In the genomic region with DNA sequence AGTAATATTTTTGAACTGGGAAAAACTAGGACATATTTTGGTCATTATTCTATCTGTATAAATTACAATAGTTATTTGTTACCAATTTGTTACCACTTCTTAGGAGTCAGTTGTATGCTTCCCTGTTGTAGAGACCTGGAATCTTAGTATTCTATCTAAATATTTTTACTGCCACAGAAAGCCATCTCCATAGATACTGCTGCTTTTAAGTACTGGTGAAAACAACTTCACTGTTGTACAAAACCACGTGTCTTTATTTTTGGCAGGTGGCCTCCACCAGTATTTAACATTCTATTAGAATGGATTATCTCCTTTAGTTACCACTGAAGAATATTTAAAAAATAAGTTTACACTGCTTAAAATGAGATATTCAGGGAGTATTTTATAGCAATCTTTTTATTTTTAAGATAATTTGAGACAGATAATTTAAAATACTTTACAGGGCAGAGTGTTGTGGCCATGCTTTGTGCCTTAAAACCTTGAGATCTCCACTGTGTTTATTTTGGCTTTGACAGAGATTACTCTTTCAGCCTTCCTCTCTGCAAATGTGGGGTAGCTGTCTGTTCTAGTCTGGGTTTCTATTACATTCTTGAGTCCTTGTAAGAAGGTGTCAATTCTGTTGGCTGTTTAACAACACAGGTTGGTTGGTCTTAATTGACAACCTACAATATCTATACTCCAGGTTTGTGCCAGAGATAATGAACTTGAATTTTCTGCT, we compare ENCODE assay signal across 16 cellular contexts.
A peak's percentile ranks its signal among the peaks of the same experiment; 100 is the strongest.
DNase-seq lines count a peak whose midpoint lies in the region; ATAC-seq and TF ChIP-seq lines count a peak whose summit lies in the region.
"Had no signal": no experiment of that assay in that cellular context is flagged by ENCODE, and none has a peak within 500 bp of the region (broad histone marks: within the 10 kb centered on the region; RNA-seq: fewer than 3 reads in every experiment).

No MANE protein-coding gene starts in this region.

- no peaks in the 10 kb centered on the region for H3K36me3 ChIP-seq in cardiac muscle cell
- peaks cover 4% of the 10 kb centered on the region for H3K36me3 ChIP-seq in muscle layer of colon (ENCODE audit: insufficient read depth, low read length)
- no peaks in the 10 kb centered on the region for H3K36me3 ChIP-seq in uterus
- H3K36me3 ChIP-seq in prostate gland = no peaks in the 10 kb centered on the region

- H3K27ac Mint-ChIP-seq in mesothelial cell of epicardium = no peak overlapping the region
- H3K27ac Mint-ChIP-seq: GM23338; natural killer cell; stimulated activated naive CD8-positive, alpha-beta T cell treated with anti-CD3 and anti-CD28 coated beads, Interleukin-15, amount 100 ng/mL, for 72 hours had no signal

- H3K27me3 ChIP-seq in cardiac muscle cell = no peaks in the 10 kb centered on the region
- H3K27me3 ChIP-seq in right cardiac atrium (ENCODE audit: control insufficient read depth, insufficient read depth) = no peaks in the 10 kb centered on the region
- H3K27me3 ChIP-seq in muscle layer of colon (ENCODE audit: control insufficient read depth in 1 of 2, insufficient read depth in 2 of 2, low read length in 2 of 2) = no peaks in the 10 kb centered on the region
- H3K27me3 ChIP-seq in uterus = no peaks in the 10 kb centered on the region
- H3K27me3 ChIP-seq in prostate gland (replicated peaks; ENCODE audit: insufficient read depth) = no peaks in the 10 kb centered on the region
- H3K27me3 ChIP-seq: heart left ventricle had no signal

- ATAC-seq in right cardiac atrium = no peak
- ATAC-seq: GM23338; natural killer cell; stimulated activated naive CD8-positive, alpha-beta T cell treated with anti-CD3 and anti-CD28 coated beads, Interleukin-15, amount 100 ng/mL, for 72 hours had no signal

- no peaks in the 10 kb centered on the region for H3K27me3 Mint-ChIP-seq in mesothelial cell of epicardium (ENCODE audit: low read depth)
- H3K27me3 Mint-ChIP-seq: central memory CD8-positive, alpha-beta T cell; stimulated activated naive CD8-positive, alpha-beta T cell treated with anti-CD3 and anti-CD28 coated beads, Interleukin-15, amount 100 ng/mL, for 72 hours had no signal

- H3K9me3 ChIP-seq in cardiac muscle cell (ENCODE audit: low read depth) = no peaks in the 10 kb centered on the region
- H3K9me3 ChIP-seq in right cardiac atrium (ENCODE audit: control insufficient read depth, low read length) = no peaks in the 10 kb centered on the region
- no peaks in the 10 kb centered on the region for H3K9me3 ChIP-seq in muscle layer of colon (ENCODE audit: low read length)
- no peaks in the 10 kb centered on the region for H3K9me3 ChIP-seq in uterus
- H3K9me3 ChIP-seq in prostate gland = no peaks in the 10 kb centered on the region
- H3K9me3 ChIP-seq: heart left ventricle had no signal

- H3K27ac ChIP-seq in cardiac muscle cell (peak overlapping the region; percentile 77), right cardiac atrium (ENCODE audit: low read length) (no peak overlapping the region), muscle layer of colon (ENCODE audit: low read depth, low read length) (peak overlapping the region; percentile 67), uterus (peak overlapping the region; percentile 17 to 53), prostate gland (no peak overlapping the region)
- H3K27ac ChIP-seq: epithelial cell of prostate had no signal

- intact Hi-C loops in right cardiac atrium (cut with DNase I) = no loop called here
- intact Hi-C loops in uterus (cut with DNase I; ENCODE audit: low total_unique reads) = no loop called here
- intact Hi-C loops in prostate gland (cut with DNase I) = no loop called here

- peaks cover 9% of the 10 kb centered on the region for H3K4me1 Mint-ChIP-seq in mesothelial cell of epicardium

- H3K4me3 ChIP-seq in cardiac muscle cell (no peak overlapping the region), right cardiac atrium (ENCODE audit: low read length) (no peak overlapping the region), muscle layer of colon (ENCODE audit: low read depth in 1 of 2, low read length in 2 of 2) (no peak overlapping the region), uterus (no peak overlapping the region), prostate gland (no peak overlapping the region)
- H3K4me3 ChIP-seq: GM23338, heart left ventricle had no signal

- H3K4me1 ChIP-seq in cardiac muscle cell (ENCODE audit: low read depth) (peaks cover 24% of the 10 kb centered on the region), right cardiac atrium (ENCODE audit: control insufficient read depth, insufficient read depth, low read length) (peaks cover 9% of the 10 kb centered on the region), muscle layer of colon (ENCODE audit: insufficient read depth, low read length) (peaks cover 21% of the 10 kb centered on the region), uterus (peaks cover 0 to 11% of the 10 kb centered on the region in 2 donors), prostate gland (replicated peaks) (peaks cover 9% of the 10 kb centered on the region)

- 18% methylated on average over 1 of the region's 1 CpG for WGBS in right cardiac atrium
- 9% methylated on average over 1 of the region's 1 CpG for WGBS in prostate gland

- no peak for DNase-seq in cardiac muscle cell (ENCODE audit: low read depth in 1 of 2, low spot score in 1 of 2)
- DNase-seq in right cardiac atrium = no peak
- DNase-seq in astrocyte of the hippocampus (ENCODE audit: low read depth, low spot score) = peak; percentile 38
- no peak for DNase-seq in uterus
- DNase-seq in activated CD4-positive, alpha-beta T cell treated with anti-CD3 and anti-CD28 coated beads, Interleukin-2, amount 50 U/mL, for 1 hour = no peak
- DNase-seq in mesothelial cell of epicardium (ENCODE audit: low spot score in 2 of 2, unreplicated experiment in 2 of 2) = no peak
- DNase-seq in prostate gland (ENCODE audit: low spot score) = no peak
- DNase-seq: activated gamma-delta T cell; natural killer cell; NCI-H1694; stimulated activated naive CD8-positive, alpha-beta T cell treated with anti-CD3 and anti-CD28 coated beads, Interleukin-15, amount 100 ng/mL, for 72 hours had no signal

- H3K4me3 Mint-ChIP-seq in mesothelial cell of epicardium = no peak overlapping the region
- H3K4me3 Mint-ChIP-seq: central memory CD8-positive, alpha-beta T cell; GM23338; natural killer cell; stimulated activated naive CD8-positive, alpha-beta T cell treated with anti-CD3 and anti-CD28 coated beads, Interleukin-15, amount 100 ng/mL, for 72 hours had no signal

- peaks cover 18% of the 10 kb centered on the region for H3K36me3 Mint-ChIP-seq in mesothelial cell of epicardium

- TF ChIP-seq POLR2A in uterus (IDR thresholded peaks at IDR 0.05) (no peak), prostate gland (IDR thresholded peaks at IDR 0.05) (no peak)

- TF ChIP-seq CTCF in cardiac muscle cell (IDR thresholded peaks at IDR 0.05; ENCODE audit: low read depth, low read length) (no peak), uterus (IDR thresholded peaks at IDR 0.05) (no peak), mesothelial cell of epicardium (IDR thresholded peaks at IDR 0.05; ENCODE audit: unreplicated experiment) (no peak), prostate gland (IDR thresholded peaks at IDR 0.05) (no peak)

- H3K9ac ChIP-seq in muscle layer of colon (ENCODE audit: low read length) = no peak overlapping the region

- H3K9me3 Mint-ChIP-seq in mesothelial cell of epicardium = peaks cover 3% of the 10 kb centered on the region
- H3K9me3 Mint-ChIP-seq: central memory CD8-positive, alpha-beta T cell; GM23338; natural killer cell; stimulated activated naive CD8-positive, alpha-beta T cell treated with anti-CD3 and anti-CD28 coated beads, Interleukin-15, amount 100 ng/mL, for 72 hours had no signal

Comparison
In these comparisons a context has a peak if more than half of its experiments do, and no peak if none do; other contexts are left out.
1. H3K27ac ChIP-seq: peak in cardiac muscle cell (single experiment), muscle layer of colon (single experiment) and uterus (2 of 2); none in right cardiac atrium (single experiment) and prostate gland (0 of 2).